In the genomic region with DNA sequence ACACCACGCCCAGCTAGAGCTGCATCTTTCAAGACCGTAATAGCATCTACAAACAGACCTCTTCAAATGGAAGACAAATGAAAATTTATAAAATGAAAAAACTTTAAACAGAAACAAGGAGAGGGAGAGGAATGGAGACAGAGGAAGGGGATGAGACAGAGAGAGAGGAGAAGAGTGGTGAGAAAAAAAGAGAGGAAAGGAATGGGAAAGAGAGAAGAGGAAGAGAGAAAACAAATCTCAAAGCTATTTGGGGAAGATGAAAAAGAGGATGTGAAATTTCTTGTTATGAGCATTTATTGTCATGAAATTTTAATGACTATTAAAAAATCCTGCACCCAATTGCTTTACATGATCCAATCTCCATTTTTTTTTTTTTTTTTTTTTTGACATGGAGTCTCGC, we compare ENCODE assay signal across 19 cellular contexts.
"Had no signal": no experiment of that assay in that cellular context is flagged by ENCODE, and none has a peak within 500 bp of the region (broad histone marks: within the 10 kb centered on the region; RNA-seq: fewer than 3 reads in every experiment).

No MANE protein-coding gene starts in this region.

- H3K27ac ChIP-seq: esophagus squamous epithelium, heart right ventricle, prostate gland, right atrium auricular region, suprapubic skin, transverse colon, uterus had no signal

- H3K4me3 ChIP-seq: esophagus squamous epithelium, heart right ventricle, prostate gland, right atrium auricular region, suprapubic skin, transverse colon, uterus had no signal

- H3K9me3 ChIP-seq: esophagus squamous epithelium, prostate gland, right atrium auricular region, suprapubic skin, transverse colon, uterus had no signal

- H3K9me3 Mint-ChIP-seq: neural crest cell had no signal

- H3K4me3 Mint-ChIP-seq: activated CD4-positive, alpha-beta T cell treated with anti-CD3 and anti-CD28 coated beads for 36 hours; activated naive CD8-positive, alpha-beta T cell; neural crest cell; WTC11 had no signal

- H3K27ac Mint-ChIP-seq: activated CD4-positive, alpha-beta T cell treated with anti-CD3 and anti-CD28 coated beads for 36 hours; activated naive CD8-positive, alpha-beta T cell; WTC11 had no signal

- H3K4me1 Mint-ChIP-seq: activated CD4-positive, alpha-beta T cell treated with anti-CD3 and anti-CD28 coated beads for 36 hours; neural crest cell had no signal

- H3K4me1 ChIP-seq: esophagus squamous epithelium, heart right ventricle, prostate gland, right atrium auricular region, suprapubic skin, transverse colon, uterus had no signal

- H3K36me3 ChIP-seq: esophagus squamous epithelium, heart right ventricle, prostate gland, right atrium auricular region, suprapubic skin, transverse colon, uterus had no signal

- DNase-seq: activated CD4-positive, alpha-beta T cell treated with anti-CD3 and anti-CD28 coated beads for 36 hours; activated CD4-positive, alpha-beta T cell treated with anti-CD3 and anti-CD28 coated beads, Interleukin-2, amount 50 U/mL, for 48 hours; activated gamma-delta T cell; dermis blood vessel endothelial cell; effector memory CD4-positive, alpha-beta T cell; esophagus squamous epithelium; heart right ventricle; left ventricle myocardium superior; stimulated activated CD4-positive, alpha-beta T cell treated with anti-CD3 and anti-CD28 coated beads, Interleukin-12 subunit alpha, Interleukin-12 subunit beta, amount 100 ng/mL, for 4 hours; stimulated activated CD4-positive, alpha-beta T cell treated with anti-CD3 and anti-CD28 coated beads, Interleukin-1b, Interleukin-23, amount 100 ng/mL, for 48 hours; stimulated activated naive CD8-positive, alpha-beta T cell treated with anti-CD3 and anti-CD28 coated beads, Interleukin-15, Interleukin-2, amounts not matched to agents 100 U/mL and 50 U/mL, for 24 hours; transverse colon; uterus had no signal

- ATAC-seq: activated CD4-positive, alpha-beta T cell treated with anti-CD3 and anti-CD28 coated beads for 36 hours; heart right ventricle; left ventricle myocardium superior; stimulated activated naive CD8-positive, alpha-beta T cell treated with anti-CD3 and anti-CD28 coated beads, Interleukin-15, Interleukin-2, amounts not matched to agents 100 U/mL and 50 U/mL, for 24 hours; WTC11 had no signal

- H3K36me3 Mint-ChIP-seq: activated naive CD8-positive, alpha-beta T cell had no signal

- H3K27me3 Mint-ChIP-seq: activated CD4-positive, alpha-beta T cell treated with anti-CD3 and anti-CD28 coated beads for 36 hours; activated naive CD8-positive, alpha-beta T cell had no signal

- H3K27me3 ChIP-seq: esophagus squamous epithelium, heart right ventricle, right atrium auricular region, suprapubic skin, transverse colon, uterus had no signal
